Comparison of ENCODE assay signal across 8 cellular contexts in genomic region chr16:84511180-84511800, GRCh38. TPM values are rescaled to one million over a fixed set of nuclear protein-coding genes. Genes with fewer than 3 reads are reported as not detected.
A peak's percentile ranks its signal among the peaks of the same experiment; 100 is the strongest.
DNase-seq lines count a peak whose midpoint lies in the region; ATAC-seq and TF ChIP-seq lines count a peak whose summit lies in the region.

No MANE protein-coding gene starts in this region.

- H3K4me1 ChIP-seq in HEK293 (ENCODE audit: control insufficient read depth, insufficient read depth, low read length), result no peaks in the 10 kb centered on the region; the same call in 1 of the 2 replicates

- CTCF ChIA-PET in HEK293 (lab: Yijun Ruan, JAX), result interaction anchor here (0.6 to 12.1 kb wide), 35 partner anchors 9 to 696 kb away, joined by 3 to 137 read pairs (median 4); partner anchors contain the start of genes COTL1 and KLHL36
- CTCF ChIA-PET in activated CD4-positive, alpha-beta T cell treated with anti-CD3 and anti-CD28 coated beads for 36 hours (lab: Charles Lee), result interaction anchor here (0.6 to 5.9 kb wide), 22 partner anchors 8 to 604 kb away, joined by 3 to 76 read pairs (median 4); no protein-coding TSS in a partner anchor

- H3K27me3 Mint-ChIP-seq in activated CD4-positive, alpha-beta T cell treated with anti-CD3 and anti-CD28 coated beads for 36 hours, result no peaks in the 10 kb centered on the region
- H3K27me3 Mint-ChIP-seq in central memory CD8-positive, alpha-beta T cell, result no peaks in the 10 kb centered on the region

- POLR2A ChIA-PET in HEK293 (lab: Yijun Ruan, JAX), result interaction anchor here (0.7 kb wide), 2 partner anchors 15 to 499 kb away, joined by 3 to 5 read pairs; no protein-coding TSS in a partner anchor
- POLR2A ChIA-PET in activated CD4-positive, alpha-beta T cell treated with anti-CD3 and anti-CD28 coated beads for 36 hours (lab: Charles Lee), result no interaction called here

- H3K36me3 ChIP-seq in HEK293 (ENCODE audit: control insufficient read depth in 2 of 2, insufficient read depth in 1 of 2, low read length in 2 of 2), result no peaks in the 10 kb centered on the region

- H3K4me1 Mint-ChIP-seq in activated CD4-positive, alpha-beta T cell treated with anti-CD3 and anti-CD28 coated beads for 36 hours, result peaks cover 69% of the 10 kb centered on the region
- peaks cover 50% of the 10 kb centered on the region for H3K4me1 Mint-ChIP-seq in central memory CD8-positive, alpha-beta T cell

- DNase-seq in AG20443 (ENCODE audit: low spot score) (peak; percentile 85), NCI-H446 treated with DMSO at 0.1 percent for 48 hours (lab: John Stamatoyannopoulos, UW) (peak; percentile 31), kidney glomerular epithelial cell (lab: John Stamatoyannopoulos, UW) (peak; percentile 77)
- DNase-seq in activated CD4-positive, alpha-beta T cell treated with anti-CD3 and anti-CD28 coated beads for 36 hours, result peak; percentile 94
- peak; percentile 79 to 84 for DNase-seq in central memory CD8-positive, alpha-beta T cell (ENCODE audit: low spot score in 2 of 2)
- peak; percentile 79 for DNase-seq in stimulated activated CD4-positive, alpha-beta T cell treated with anti-CD3 and anti-CD28 coated beads, Interleukin-1b, Interleukin-23, amount 100 ng/mL, for 48 hours

- TF ChIP-seq CTCF in HEK293 (tag by site-specific recombination; IDR thresholded peaks at IDR 0.05), result peak; percentile 71

- H3K36me3 Mint-ChIP-seq in activated CD4-positive, alpha-beta T cell treated with anti-CD3 and anti-CD28 coated beads for 36 hours (ENCODE audit: low read depth), result no peaks in the 10 kb centered on the region
- peaks cover 7% of the 10 kb centered on the region for H3K36me3 Mint-ChIP-seq in central memory CD8-positive, alpha-beta T cell (ENCODE audit: insufficient read depth)

- H3K27ac Mint-ChIP-seq in activated CD4-positive, alpha-beta T cell treated with anti-CD3 and anti-CD28 coated beads for 36 hours, result peak overlapping the region; percentile 26
- H3K27ac Mint-ChIP-seq in central memory CD8-positive, alpha-beta T cell (ENCODE audit: low read depth), result peak overlapping the region; percentile 46

- intact Hi-C loops in activated CD4-positive, alpha-beta T cell treated with anti-CD3 and anti-CD28 coated beads for 36 hours (cut with DNase I, micrococcal nuclease), result loop anchor here (1.0 to 10.0 kb wide), 8 partner anchors 88 to 516 kb away; partner anchors contain the start of genes COTL1 (in 2 of the 2) and KIAA0513 (in 1 of the 2)

- H3K27ac ChIP-seq in HEK293 (ENCODE audit: extremely low read depth, low read depth, low read length), result no peak overlapping the region

- no peaks in the 10 kb centered on the region for H3K9me3 ChIP-seq in HEK293 (ENCODE audit: control insufficient read depth, insufficient read depth, low read depth, low read length)

- H3K4me3 ChIP-seq in HEK293 (ENCODE audit: low read depth, low read length), result no peak overlapping the region

- no peaks in the 10 kb centered on the region for H3K9me3 Mint-ChIP-seq in activated CD4-positive, alpha-beta T cell treated with anti-CD3 and anti-CD28 coated beads for 36 hours (ENCODE audit: low read depth)
- H3K9me3 Mint-ChIP-seq in central memory CD8-positive, alpha-beta T cell, result no peaks in the 10 kb centered on the region

- ATAC-seq in activated CD4-positive, alpha-beta T cell treated with anti-CD3 and anti-CD28 coated beads for 36 hours, result peak; percentile 23
- ATAC-seq in central memory CD8-positive, alpha-beta T cell (replicated peaks; ENCODE audit: extremely low read depth, poor library complexity, severe bottlenecking), result no peak
- no peak for ATAC-seq in GM19023 (IDR thresholded peaks at IDR 0.05; ENCODE audit: unreplicated experiment)

- H3K4me3 Mint-ChIP-seq in activated CD4-positive, alpha-beta T cell treated with anti-CD3 and anti-CD28 coated beads for 36 hours, result no peak overlapping the region
- peak overlapping the region; percentile 23 for H3K4me3 Mint-ChIP-seq in central memory CD8-positive, alpha-beta T cell

TF ChIP-seq in HEK293, 187 proteins besides CTCF, POLR2A, EP300 and RAD21 (continues in another document):
- no peak for TF ChIP-seq ZBTB44 (tag by site-specific recombination; IDR thresholded peaks at IDR 0.05)
- TF ChIP-seq OVOL3 (tag by site-specific recombination; IDR thresholded peaks at IDR 0.05), result no peak
- peak; percentile 73 for TF ChIP-seq ZNF10 (tag by site-specific recombination; IDR thresholded peaks at IDR 0.05)
- no peak for TF ChIP-seq ZNF211 (tag by site-specific recombination; IDR thresholded peaks at IDR 0.05; ENCODE audit: low read depth)
- no peak for TF ChIP-seq ZNF544 (tag by site-specific recombination; IDR thresholded peaks at IDR 0.05)
- TF ChIP-seq PRDM10 (tag by site-specific recombination; IDR thresholded peaks at IDR 0.05), result peak; percentile 91
- no peak for TF ChIP-seq ZNF837 (tag by site-specific recombination; IDR thresholded peaks at IDR 0.05)
- TF ChIP-seq ZNF184 (tag by site-specific recombination; IDR thresholded peaks at IDR 0.05), result no peak
- TF ChIP-seq GFI1B (tag by site-specific recombination; IDR thresholded peaks at IDR 0.05), result peak; percentile 83
- TF ChIP-seq ZNF174 (tag by site-specific recombination; IDR thresholded peaks at IDR 0.05), result no peak
- no peak for TF ChIP-seq ZNF121 (tag by site-specific recombination; IDR thresholded peaks at IDR 0.05)
- TF ChIP-seq ZNF670 (tag by site-specific recombination; IDR thresholded peaks at IDR 0.05; ENCODE audit: low read depth), result no peak

RNA-seq across cellular contexts. Expression of gene MEAK7, which starts 6.8 kb away (rescaled TPM):
- 10 to 100 TPM in 1 of 2 experiments, 1 to 10 TPM in 1; 8.9 to 10.6 TPM for total RNA-seq in activated CD4-positive, alpha-beta T cell treated with anti-CD3 and anti-CD28 coated beads for 36 hours

Comparison
In these comparisons a context has a peak if more than half of its experiments do, and no peak if none do; other contexts are left out.
1. DNase-seq: peak in every context shown above with its lines; median percentile 94 in activated CD4-positive, alpha-beta T cell treated with anti-CD3 and anti-CD28 coated beads for 36 hours; 85 in AG20443; 82 in central memory CD8-positive, alpha-beta T cell; 79 in stimulated activated CD4-positive, alpha-beta T cell treated with anti-CD3 and anti-CD28 coated beads, Interleukin-1b, Interleukin-23, amount 100 ng/mL, for 48 hours; 77 in kidney glomerular epithelial cell; 31 in NCI-H446 treated with DMSO at 0.1 percent for 48 hours.